ENCODE assay signal across 20 cellular contexts in genomic region chr4:15117270-15117946, GRCh38.
DNase-seq lines count a peak whose midpoint lies in the region; ATAC-seq, FAIRE-seq and TF ChIP-seq lines count a peak whose summit lies in the region.
"Had no signal": no experiment of that assay in that cellular context is flagged by ENCODE, and none has a peak within 500 bp of the region (broad histone marks: within the 10 kb centered on the region; RNA-seq: fewer than 3 reads in every experiment).

No MANE protein-coding gene starts in this region.

- DNase-seq in MCF 10A (ENCODE audit: unreplicated experiment) (no peak), breast epithelium (ENCODE audit: low spot score in 2 of 2) (no peak), MV-4-11 (lab: John Stamatoyannopoulos, UW) (peak; percentile 7), GM12878 (ENCODE audit: low read depth, low spot score) (no peak), GM19240 (ENCODE audit: insufficient read length, low spot score) (no peak)
- no peak for DNase-seq in stimulated activated naive B cell treated with anti-CD40 and anti-IgM and Interleukin-4, amounts not matched to agents 10 μg/mL and 1 μg/mL and 100 μg/mL, for 72 hours
- DNase-seq: CD8-positive, alpha-beta T cell; cortex of kidney; DMS79 treated with DMSO at 0.1 percent for 48 hours; lower lobe of right lung; NCI-H1417 treated with DMSO at 0.1 percent for 48 hours had no signal

- no peaks in the 10 kb centered on the region for H3K36me3 Mint-ChIP-seq in MCF 10A (ENCODE audit: insufficient read depth, unreplicated experiment)
- peaks cover 4% of the 10 kb centered on the region in 2 donors for H3K36me3 Mint-ChIP-seq in stimulated activated naive B cell treated with anti-CD40 and anti-IgM and Interleukin-4, amounts not matched to agents 10 μg/mL and 1 μg/mL and 100 μg/mL, for 72 hours
- H3K36me3 Mint-ChIP-seq: CD8-positive, alpha-beta T cell had no signal

- H3K36me3 ChIP-seq in breast epithelium (no peaks in the 10 kb centered on the region), GM12878 (ENCODE audit: control insufficient read depth in 2 of 2, insufficient read depth in 2 of 2, low read length in 1 of 2) (no peaks in the 10 kb centered on the region)
- H3K36me3 ChIP-seq: adrenal gland, lower lobe of right lung, neutrophil had no signal

- H3K4me2 ChIP-seq in GM12878 (ENCODE audit: control insufficient read depth, insufficient read depth): no peak overlapping the region

- H4K20me1 ChIP-seq in GM12878 (ENCODE audit: control insufficient read depth, insufficient read depth): no peaks in the 10 kb centered on the region

- no peaks in the 10 kb centered on the region for H3K27me3 ChIP-seq in breast epithelium
- no peaks in the 10 kb centered on the region for H3K27me3 ChIP-seq in GM12878 (replicated peaks in 1 of 2; ENCODE audit: control insufficient read depth in 2 of 2, insufficient read depth in 2 of 2, low read length in 1 of 2)
- H3K27me3 ChIP-seq: adrenal gland, neutrophil had no signal

- no peak for FAIRE-seq in GM12878 (lab: Jason Lieb, UNC)
- FAIRE-seq: GM12892, urothelium cell line had no signal

- H3K9me3 ChIP-seq in breast epithelium (no peaks in the 10 kb centered on the region), GM12878 (replicated peaks; ENCODE audit: control insufficient read depth, insufficient read depth, low read length) (no peaks in the 10 kb centered on the region)
- H3K9me3 ChIP-seq: adrenal gland, lower lobe of right lung, neutrophil had no signal

- RAD21 ChIA-PET in GM12878 (lab: Charles Lee; ENCODE audit: unreplicated experiment): no interaction called here

- no TSS peak for BruUV-seq in MCF 10A (replicated peaks; lab: Mats Ljungman, UMichigan)
- no TSS peak for BruUV-seq in GM12878 (replicated peaks; lab: Mats Ljungman, UMichigan)

- SMC1A ChIA-PET in GM12878 (lab: Charles Lee; ENCODE audit: uncharacterized antibody, unreplicated experiment): no interaction called here

- no peak for TF ChIP-seq RAD21 in GM12878 (IDR thresholded peaks at IDR 0.05; ENCODE audit: insufficient read depth, low read depth, low read length)

- H3K4me3 ChIP-seq in breast epithelium (no peak overlapping the region), GM12878 (no peak overlapping the region)
- H3K4me3 ChIP-seq: adrenal gland, lower lobe of right lung, skin epidermis had no signal

- no peaks in the 10 kb centered on the region for H3K9me3 Mint-ChIP-seq in MCF 10A (ENCODE audit: unreplicated experiment)
- H3K9me3 Mint-ChIP-seq in stimulated activated naive B cell treated with anti-CD40 and anti-IgM and Interleukin-4, amounts not matched to agents 10 μg/mL and 1 μg/mL and 100 μg/mL, for 72 hours: peaks cover 11 to 13% of the 10 kb centered on the region in 2 donors

- no peak overlapping the region for H3K4me3 Mint-ChIP-seq in MCF 10A (ENCODE audit: unreplicated experiment)
- no peak overlapping the region for H3K4me3 Mint-ChIP-seq in stimulated activated naive B cell treated with anti-CD40 and anti-IgM and Interleukin-4, amounts not matched to agents 10 μg/mL and 1 μg/mL and 100 μg/mL, for 72 hours
- H3K4me3 Mint-ChIP-seq: CD8-positive, alpha-beta T cell had no signal

- no peak for TF ChIP-seq EP300 in GM12878 (IDR thresholded peaks at IDR 0.05; ENCODE audit: borderline replicate concordance in 1 of 2, control insufficient read depth in 1 of 2, low read depth in 2 of 2, low read length in 2 of 2)

- H3K4me1 ChIP-seq in breast epithelium (no peaks in the 10 kb centered on the region), GM12878 (ENCODE audit: control insufficient read depth, insufficient read depth, low read length) (no peaks in the 10 kb centered on the region)
- H3K4me1 ChIP-seq: adrenal gland, lower lobe of right lung had no signal

- H3K27ac Mint-ChIP-seq in MCF 10A (ENCODE audit: low read depth, unreplicated experiment): peak overlapping the region; percentile 24
- H3K27ac Mint-ChIP-seq in stimulated activated naive B cell treated with anti-CD40 and anti-IgM and Interleukin-4, amounts not matched to agents 10 μg/mL and 1 μg/mL and 100 μg/mL, for 72 hours: no peak overlapping the region
- H3K27ac Mint-ChIP-seq: CD8-positive, alpha-beta T cell had no signal

- intact Hi-C loops in MCF 10A (cut with micrococcal nuclease) (no loop called here), breast epithelium (cut with DNase I; ENCODE audit: low total_unique reads) (no loop called here), GM12878 (cut with micrococcal nuclease; ENCODE audit: unreplicated experiment) (no loop called here)

- CTCF ChIA-PET in MCF 10A (lab: Yijun Ruan, JAX): interaction anchor here (0.7 kb wide), 1 partner anchor 78 kb away, joined by 3 read pairs; no protein-coding TSS in a partner anchor
- CTCF ChIA-PET in GM12878 (lab: Yijun Ruan, JAX): no interaction called here

- POLR2A ChIA-PET in MCF 10A (lab: Yijun Ruan, JAX) (interaction anchor here (0.8 kb wide), 1 partner anchor 83 kb away, joined by 3 read pairs; no protein-coding TSS in a partner anchor), GM12878 (lab: Charles Lee) (no interaction called here)

- H2AFZ ChIP-seq in GM12878 (ENCODE audit: control insufficient read depth, low read depth, low read length): no peak overlapping the region

- TF ChIP-seq CTCF in MCF 10A (IDR thresholded peaks at IDR 0.05; ENCODE audit: unreplicated experiment): no peak
- TF ChIP-seq CTCF in breast epithelium (IDR thresholded peaks at IDR 0.05): no peak
- TF ChIP-seq CTCF in GM12878 (IDR thresholded peaks at IDR 0.05 in 2 of 3, conservative IDR thresholded peaks at IDR 0.05 in 1 of 3; ENCODE audit: control insufficient read depth in 2 of 3, extremely low read depth in 1 of 3, insufficient read depth in 1 of 3, low read depth in 3 of 3, low read length in 3 of 3): no peak

- in situ Hi-C loops in GM12878 (cut with MboI): no loop called here

- no peaks in the 10 kb centered on the region for H3K79me2 ChIP-seq in GM12878 (ENCODE audit: control insufficient read depth, insufficient read depth, low read length)

- H3K27me3 Mint-ChIP-seq in MCF 10A (ENCODE audit: insufficient read depth, unreplicated experiment): no peaks in the 10 kb centered on the region
- H3K27me3 Mint-ChIP-seq in stimulated activated naive B cell treated with anti-CD40 and anti-IgM and Interleukin-4, amounts not matched to agents 10 μg/mL and 1 μg/mL and 100 μg/mL, for 72 hours: peaks cover 0 to 19% of the 10 kb centered on the region in 2 donors

- H3K27ac ChIP-seq in breast epithelium: no peak overlapping the region
- H3K27ac ChIP-seq in GM12878 (ENCODE audit: control insufficient read depth, insufficient read depth): no peak overlapping the region
- H3K27ac ChIP-seq: adrenal gland, lower lobe of right lung, neutrophil, skin epidermis had no signal

- H3K9ac ChIP-seq in GM12878 (ENCODE audit: control insufficient read depth, insufficient read depth, low read length): no peak overlapping the region

- WGBS in GM12878 (ENCODE audit: insufficient coverage, insufficient replicate concordance, low lambda C conversion rate, missing lambda C conversion rate): 40% methylated on average over 3 of the region's 3 CpGs

- ATAC-seq in GM12878 (peak; percentile 53), GM18870 (IDR thresholded peaks at IDR 0.05; ENCODE audit: unreplicated experiment) (no peak), GM19351 (IDR thresholded peaks at IDR 0.05; ENCODE audit: unreplicated experiment) (no peak)
- ATAC-seq in stimulated activated naive B cell treated with anti-CD40 and anti-IgM and Interleukin-4, amounts not matched to agents 10 μg/mL and 1 μg/mL and 100 μg/mL, for 72 hours (replicated peaks): peak; percentile 42 to 57
- ATAC-seq: CD8-positive, alpha-beta T cell; HCT116; Right ventricle myocardium inferior had no signal

- H3K4me1 Mint-ChIP-seq in MCF 10A (ENCODE audit: insufficient read depth, unreplicated experiment): no peaks in the 10 kb centered on the region
- H3K4me1 Mint-ChIP-seq in stimulated activated naive B cell treated with anti-CD40 and anti-IgM and Interleukin-4, amounts not matched to agents 10 μg/mL and 1 μg/mL and 100 μg/mL, for 72 hours: no peaks in the 10 kb centered on the region

- TF ChIP-seq POLR2A in breast epithelium (IDR thresholded peaks at IDR 0.05) (no peak), GM12878 (IDR thresholded peaks at IDR 0.05; ENCODE audit: low read depth, low read length) (no peak)

TF ChIP-seq in GM12878, 131 proteins besides CTCF, POLR2A, EP300 and RAD21 (continues in another document):
- TF ChIP-seq GATAD2B (conservative IDR thresholded peaks at IDR 0.05; ENCODE audit: low read depth) (no peak), ZBTB11 (CRISPR knock-in tag; IDR thresholded peaks at IDR 0.05) (no peak)

Comparison
In these comparisons a context has a peak if more than half of its experiments do, and no peak if none do; other contexts are left out.
1. ATAC-seq: peak in GM12878 (single experiment) and stimulated activated naive B cell treated with anti-CD40 and anti-IgM and Interleukin-4, amounts not matched to agents 10 μg/mL and 1 μg/mL and 100 μg/mL, for 72 hours (2 of 2); none in GM18870 (single experiment) and GM19351 (single experiment).